In genomic region chr1:2880812-2881295, GRCh38 we compare ENCODE assay signal across 8 cellular contexts.
"Had no signal": no experiment of that assay in that cellular context is flagged by ENCODE, and none has a peak within 500 bp of the region (broad histone marks: within the 10 kb centered on the region; RNA-seq: fewer than 3 reads in every experiment).

No MANE protein-coding gene starts in this region.

- DNase-seq: GM23248, GOT3, H7, HFFc6, IMR-90 had no signal

- H3K9ac ChIP-seq: GM23248 had no signal

- H3K9me3 ChIP-seq: HAP-1 had no signal

- H3K27ac Mint-ChIP-seq: HFFc6 had no signal

- H2AFZ ChIP-seq: GM23248 had no signal

- H3K4me3 Mint-ChIP-seq: HFFc6 had no signal

- ATAC-seq: HCT116 had no signal

- H3K4me1 ChIP-seq: HAP-1 had no signal

- H3K36me3 ChIP-seq: HAP-1 had no signal

- H3K27ac ChIP-seq: GM23248, HL-60 had no signal

- H3K4me3 ChIP-seq: GM23248, HAP-1 had no signal
